ENCODE assay signal across 20 cellular contexts in the genomic region with DNA sequence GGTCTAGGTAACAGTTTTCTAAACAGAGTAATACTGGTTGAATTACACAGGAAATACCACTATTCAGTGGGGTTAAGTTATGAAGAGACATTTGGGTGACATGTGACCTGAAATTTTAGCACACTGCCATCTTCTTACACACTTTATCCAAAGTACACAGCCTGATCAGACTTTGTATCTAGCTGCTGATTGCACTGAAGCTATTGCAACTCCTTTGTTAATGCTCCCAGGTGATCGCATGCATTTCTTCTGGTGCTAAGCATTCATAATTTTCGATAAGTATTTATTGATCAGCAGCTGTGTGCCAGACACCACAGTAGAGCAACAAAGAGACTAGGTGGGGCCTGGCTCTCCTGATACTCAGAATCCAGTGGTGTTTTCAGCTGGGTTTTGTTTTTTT. TPM values are rescaled to one million over a fixed set of nuclear protein-coding genes. Genes with fewer than 3 reads are reported as not detected.
DNase-seq lines count a peak whose midpoint lies in the region; ATAC-seq and TF ChIP-seq lines count a peak whose summit lies in the region.
"Had no signal": no experiment of that assay in that cellular context is flagged by ENCODE, and none has a peak within 500 bp of the region (broad histone marks: within the 10 kb centered on the region; RNA-seq: fewer than 3 reads in every experiment).

No MANE protein-coding gene starts in this region.

- H3K4me1 Mint-ChIP-seq in WTC11, result peaks cover 36% of the 10 kb centered on the region
- H3K4me1 Mint-ChIP-seq: B cell; CD4-positive, alpha-beta memory T cell; CD4-positive, CD25-positive, alpha-beta regulatory T cell; CD8-positive, alpha-beta memory T cell had no signal

- peaks cover 27% of the 10 kb centered on the region for H3K36me3 Mint-ChIP-seq in WTC11
- H3K36me3 Mint-ChIP-seq: CD4-positive, alpha-beta memory T cell; CD4-positive, CD25-positive, alpha-beta regulatory T cell; CD8-positive, alpha-beta memory T cell had no signal

- no peak overlapping the region for H3K4me3 Mint-ChIP-seq in WTC11
- H3K4me3 Mint-ChIP-seq: B cell; CD4-positive, alpha-beta memory T cell; CD4-positive, CD25-positive, alpha-beta regulatory T cell; CD8-positive, alpha-beta memory T cell had no signal

- DNase-seq in WTC11 (ENCODE audit: low spot score) (no peak), left lobe of liver (ENCODE audit: low spot score) (peak; percentile 58), mucosa of gallbladder (ENCODE audit: low spot score) (peak; percentile 52), CD1c-positive myeloid dendritic cell (ENCODE audit: extremely low spot score) (no peak)
- DNase-seq: 8988T; ACHN; CD4-positive, alpha-beta memory T cell; CD4-positive, CD25-positive, alpha-beta regulatory T cell; CD8-positive, alpha-beta memory T cell; COR-L47; DMS 273 treated with DMSO at 0.1 percent for 48 hours; DMS153; DMS53; DMS79; DND-41; EL; GDM1 had no signal

- no peak for ATAC-seq in WTC11
- ATAC-seq in left lobe of liver, result peak; percentile 73
- ATAC-seq in GM19023 (IDR thresholded peaks at IDR 0.05; ENCODE audit: unreplicated experiment), result no peak
- ATAC-seq: GM12878 had no signal

- CTCF ChIA-PET in WTC11 (lab: Charles Lee), result interaction anchor here (0.8 to 1.1 kb wide), 2 partner anchors 8 to 9 kb away, joined by 3 to 4 read pairs; no protein-coding TSS in a partner anchor

- H3K27me3 Mint-ChIP-seq in WTC11 (ENCODE audit: low read depth), result no peaks in the 10 kb centered on the region

- no peak for TF ChIP-seq CTCF in WTC11 (IDR thresholded peaks at IDR 0.05)

- POLR2A ChIA-PET in WTC11 (lab: Charles Lee), result no interaction called here

- no peaks in the 10 kb centered on the region for H3K9me3 Mint-ChIP-seq in WTC11

- H3K27ac Mint-ChIP-seq in WTC11, result 0 out of 2 replicates have a peak overlapping the region, but pooled peaks have one; percentile 27
- H3K27ac Mint-ChIP-seq: B cell; CD4-positive, alpha-beta memory T cell; CD8-positive, alpha-beta memory T cell had no signal

TF ChIP-seq in WTC11, 78 proteins besides CTCF, POLR2A, EP300 and RAD21:
- TF ChIP-seq NFYB (CRISPR knock-in tag; conservative IDR thresholded peaks at IDR 0.05; ENCODE audit: low read depth) (no peak), GRHL2 (CRISPR knock-in tag; IDR thresholded peaks at IDR 0.05; ENCODE audit: insufficient replicate concordance, severe bottlenecking) (no peak), ZNF263 (CRISPR knock-in tag; IDR thresholded peaks at IDR 0.05; ENCODE audit: low read depth) (no peak), ZBTB21 (CRISPR knock-in tag; IDR thresholded peaks at IDR 0.05; ENCODE audit: borderline replicate concordance) (no peak), NR3C1 (CRISPR knock-in tag; conservative IDR thresholded peaks at IDR 0.05; ENCODE audit: low read depth) (no peak), MXD4 (CRISPR knock-in tag; IDR thresholded peaks at IDR 0.05; ENCODE audit: borderline replicate concordance) (no peak), ZNF219 (CRISPR knock-in tag; IDR thresholded peaks at IDR 0.05; ENCODE audit: borderline replicate concordance) (no peak), SOX15 (CRISPR knock-in tag; IDR thresholded peaks at IDR 0.05) (no peak), PRRX2 (CRISPR knock-in tag; IDR thresholded peaks at IDR 0.05) (no peak), ATF2 (CRISPR knock-in tag; IDR thresholded peaks at IDR 0.05; ENCODE audit: borderline replicate concordance, low read depth) (no peak), E2F5 (CRISPR knock-in tag; IDR thresholded peaks at IDR 0.05) (no peak), RELA (CRISPR knock-in tag; IDR thresholded peaks at IDR 0.05; ENCODE audit: borderline replicate concordance) (no peak), TCF7 (CRISPR knock-in tag; IDR thresholded peaks at IDR 0.05; ENCODE audit: low read depth) (no peak), OVOL2 (CRISPR knock-in tag; IDR thresholded peaks at IDR 0.05; ENCODE audit: borderline replicate concordance) (no peak)
TF ChIP-seq in WTC11: peak in this region for 0.

RNA-seq across cellular contexts. Expression of gene AK4, which starts 52.4 kb away (rescaled TPM):
- total RNA-seq in WTC11 (2021) (169 to 180 TPM (median 172 TPM) in 3 replicates), left lobe of liver (153 TPM), mucosa of gallbladder (160 TPM)

Comparison
In these comparisons a context has a peak if more than half of its experiments do, and no peak if none do; other contexts are left out.
1. DNase-seq: peak in left lobe of liver (single experiment) and mucosa of gallbladder (single experiment); none in WTC11 (single experiment) and CD1c-positive myeloid dendritic cell (single experiment).